Comparison of ENCODE assay signal across 15 cellular contexts in the genomic region with DNA sequence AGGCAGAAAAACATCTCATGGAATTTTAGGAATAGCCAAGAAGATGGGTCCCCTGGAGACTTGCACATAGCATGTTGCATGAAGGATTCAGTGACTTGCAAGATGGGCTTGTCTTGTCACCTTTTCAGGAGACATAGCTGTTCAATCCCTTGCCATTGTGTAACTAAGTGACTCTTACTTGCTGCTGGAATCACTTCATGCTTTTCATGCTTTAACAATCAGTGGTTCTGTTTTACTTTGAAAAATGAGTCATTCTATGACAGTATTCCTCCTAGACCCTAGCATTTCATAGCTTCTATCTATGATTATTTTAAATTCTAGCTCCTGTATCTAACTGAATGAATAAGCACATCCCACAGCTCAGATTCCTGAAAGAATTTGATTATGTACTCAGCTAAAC. TPM values are rescaled to one million over a fixed set of nuclear protein-coding genes. Genes with fewer than 3 reads are reported as not detected.
A peak's percentile ranks its signal among the peaks of the same experiment; 100 is the strongest.
DNase-seq lines count a peak whose midpoint lies in the region; ATAC-seq and TF ChIP-seq lines count a peak whose summit lies in the region.
"Had no signal": no experiment of that assay in that cellular context is flagged by ENCODE, and none has a peak within 500 bp of the region (broad histone marks: within the 10 kb centered on the region; RNA-seq: fewer than 3 reads in every experiment).

No MANE protein-coding gene starts in this region.

- H3K27ac ChIP-seq in Karpas-422 (ENCODE audit: low read length) = no peak overlapping the region
- H3K27ac ChIP-seq in epithelial cell of prostate = peak overlapping the region; percentile 42
- H3K27ac ChIP-seq: cardiac muscle cell, lower lobe of right lung had no signal

- no peaks in the 10 kb centered on the region for H3K27me3 ChIP-seq in GM06990 (replicated peaks; ENCODE audit: control insufficient read depth, insufficient read depth, low read length)
- H3K27me3 ChIP-seq in Karpas-422 (ENCODE audit: low read length) = no peaks in the 10 kb centered on the region
- H3K27me3 ChIP-seq: cardiac muscle cell had no signal

- H3K4me3 ChIP-seq in GM06990 (replicated peaks; ENCODE audit: low read depth, low read length) (peak overlapping the region; percentile 49), Karpas-422 (ENCODE audit: low read length) (no peak overlapping the region)
- H3K4me3 ChIP-seq: cardiac muscle cell, lower lobe of right lung had no signal

- DNase-seq in GM06990 (ENCODE audit: extremely low read depth, insufficient read length) (no peak), Karpas-422 (peak; percentile 34), epithelial cell of prostate (ENCODE audit: low read depth, low spot score) (peak; percentile 31), renal cortical epithelial cell (ENCODE audit: low read depth) (peak; percentile 90), NCI-H748 treated with DMSO at 0.1 percent for 48 hours (lab: John Stamatoyannopoulos, UW) (no peak), RKO (ENCODE audit: low spot score) (no peak)
- DNase-seq: activated T-cell treated with anti-CD3 and anti-CD28 coated beads, Interleukin-2, amount 50 U/mL, for 4 hours; DND-41; lower lobe of right lung; NCI-H226; stimulated activated CD4-positive, alpha-beta T cell treated with anti-CD3 and anti-CD28 coated beads, Interleukin-4, amount 100 ng/mL, for 1 hour had no signal

- no peaks in the 10 kb centered on the region for H4K20me1 ChIP-seq in Karpas-422 (ENCODE audit: insufficient read depth, low read depth, low read length)

- no peaks in the 10 kb centered on the region for H3K79me2 ChIP-seq in Karpas-422 (ENCODE audit: low read length)

- H3K4me2 ChIP-seq in Karpas-422 (ENCODE audit: low read depth, low read length, poor library complexity, severe bottlenecking) = no peak overlapping the region

- peaks cover 27% of the 10 kb centered on the region for H3K4me1 ChIP-seq in Karpas-422 (ENCODE audit: low read length)
- H3K4me1 ChIP-seq: lower lobe of right lung had no signal

- TF ChIP-seq CTCF in GM06990 (IDR thresholded peaks at IDR 0.05; ENCODE audit: insufficient read depth, low read length, poor library complexity, severe bottlenecking) = no peak

- ATAC-seq in GM21360 (IDR thresholded peaks at IDR 0.05; ENCODE audit: unreplicated experiment) = no peak
- no peak for ATAC-seq in GM18870 (IDR thresholded peaks at IDR 0.05; ENCODE audit: unreplicated experiment)
- ATAC-seq: activated T-cell treated with anti-CD3 and anti-CD28 coated beads, Interleukin-2, amount 50 U/mL, for 4 hours; lower lobe of right lung; Right ventricle myocardium inferior had no signal

- H3K36me3 ChIP-seq in GM06990 (ENCODE audit: control insufficient read depth, insufficient read depth, low read length) (no peaks in the 10 kb centered on the region), Karpas-422 (ENCODE audit: insufficient read depth, low read length) (no peaks in the 10 kb centered on the region)
- H3K36me3 ChIP-seq: cardiac muscle cell, lower lobe of right lung had no signal

- H2AFZ ChIP-seq in Karpas-422 (ENCODE audit: low read length) = no peak overlapping the region

- no peaks in the 10 kb centered on the region for H3K9me3 ChIP-seq in Karpas-422 (ENCODE audit: low read length)
- H3K9me3 ChIP-seq: lower lobe of right lung had no signal

- H3K9ac ChIP-seq in Karpas-422 (ENCODE audit: low read length) = no peak overlapping the region

- no peaks in the 10 kb centered on the region for H3K9me2 ChIP-seq in Karpas-422 (replicated peaks; ENCODE audit: insufficient read depth, low read length)

RNA-seq across cellular contexts. Expression of a gene that starts 2.8 kb away (rescaled TPM):
- 0.75 and 1.8 TPM in 2 replicates for total RNA-seq in Karpas-422 (2014; rRNA removed; shearing (Covaris generic); ENCODE audit: low replicate concordance)
- 1.6 and 6.1 TPM in 2 replicates for total RNA-seq in renal cortical epithelial cell

Comparison
In these comparisons a context has a peak if more than half of its experiments do, and no peak if none do; other contexts are left out.
1. DNase-seq: peak in Karpas-422 (single experiment), epithelial cell of prostate (single experiment) and renal cortical epithelial cell (single experiment); none in GM06990 (single experiment), NCI-H748 treated with DMSO at 0.1 percent for 48 hours (single experiment) and RKO (single experiment).